In genomic region chr1:12629974-12630760, GRCh38 we compare ENCODE assay signal across 16 cellular contexts. TPM values are rescaled to one million over a fixed set of nuclear protein-coding genes. Genes with fewer than 3 reads are reported as not detected.
DNase-seq lines count a peak whose midpoint lies in the region; ATAC-seq and TF ChIP-seq lines count a peak whose summit lies in the region.
"Had no signal": no experiment of that assay in that cellular context is flagged by ENCODE, and none has a peak within 500 bp of the region (broad histone marks: within the 10 kb centered on the region; RNA-seq: fewer than 3 reads in every experiment).

No MANE protein-coding gene starts in this region.

- WGBS in neuronal stem cell (ENCODE audit: extremely low coverage in 2 of 2, insufficient read length in 2 of 2, insufficient replicate concordance in 1 of 2), 2 donors = no CpG with 5 or more reads among the region's 15 CpGs
- 84 to 94% methylated on average over 3 to 5 of the region's 15 CpGs for WGBS in esophagus squamous epithelium, 2 donors

- H3K18ac ChIP-seq in neuronal stem cell (ENCODE audit: low read length) = peak overlapping the region; percentile 68

- H3K27ac ChIP-seq in BLaER1 (no peak overlapping the region), HUES48 (ENCODE audit: low read depth, low read length) (peak overlapping the region; percentile 85), neuronal stem cell (replicated peaks; ENCODE audit: low read length) (no peak overlapping the region), esophagus squamous epithelium (no peak overlapping the region)
- H3K27ac ChIP-seq: HL-60, Peyer's patch had no signal

- H2BK15ac ChIP-seq in neuronal stem cell (ENCODE audit: low read length) = peak overlapping the region; percentile 64

- H3K9me3 ChIP-seq in BLaER1 (peaks cover 30% of the 10 kb centered on the region), HUES48 (ENCODE audit: control insufficient read depth, insufficient read depth, low read length) (0 out of 2 replicates have a peak, but pooled peaks cover 7% of the 10 kb centered on the region), neuronal stem cell (replicated peaks in 1 of 2; ENCODE audit: control insufficient read depth in 2 of 2, insufficient read depth in 1 of 2, low read depth in 1 of 2, low read length in 2 of 2) (peaks cover 0 to 5% of the 10 kb centered on the region in 2 donors), esophagus squamous epithelium (no peaks in the 10 kb centered on the region)
- H3K9me3 ChIP-seq: Peyer's patch had no signal

- H3K4me3 ChIP-seq in BLaER1 = no peak overlapping the region
- no peak overlapping the region for H3K4me3 ChIP-seq in HUES48 (ENCODE audit: low read depth, low read length)
- H3K4me3 ChIP-seq in neuronal stem cell (ENCODE audit: low read length in 2 of 2) = peak overlapping the region in 1 of 2 donors; percentile 25
- H3K4me3 ChIP-seq in esophagus squamous epithelium = no peak overlapping the region
- H3K4me3 ChIP-seq: Peyer's patch had no signal

- H3K4me3 Mint-ChIP-seq in chondrocyte (ENCODE audit: unreplicated experiment) = no peak overlapping the region
- H3K4me3 Mint-ChIP-seq: CD4-positive, alpha-beta memory T cell had no signal

- peaks cover 2% of the 10 kb centered on the region for H3K79me1 ChIP-seq in neuronal stem cell (ENCODE audit: low read depth, low read length)

- DNase-seq in chondrocyte (ENCODE audit: low spot score) (peak; percentile 81), neuronal stem cell (ENCODE audit: low spot score) (no peak), esophagus squamous epithelium (lab: John Stamatoyannopoulos, UW) (no peak), middle frontal gyrus (ENCODE audit: extremely low spot score, low spot score) (no peak)
- DNase-seq: CD4-positive, alpha-beta memory T cell; DMS79 treated with DMSO at 0.1 percent for 48 hours; Karpas-422; MM.1S; NCI-H1417 treated with DMSO at 0.1 percent for 48 hours; NCI-H2107; NCI-H226; Peyer's patch had no signal

- no peaks in the 10 kb centered on the region for H3K36me3 Mint-ChIP-seq in chondrocyte (ENCODE audit: low read depth)
- H3K36me3 Mint-ChIP-seq: CD4-positive, alpha-beta memory T cell had no signal

- TF ChIP-seq CTCF in chondrocyte (IDR thresholded peaks at IDR 0.05) (no peak), esophagus squamous epithelium (IDR thresholded peaks at IDR 0.05) (no peak)

- no peak overlapping the region for H3K4ac ChIP-seq in neuronal stem cell (ENCODE audit: low read length)

- H4K20me1 ChIP-seq in BLaER1 = no peaks in the 10 kb centered on the region

- no peak overlapping the region for H3K14ac ChIP-seq in neuronal stem cell (ENCODE audit: low read length)

- H2AFZ ChIP-seq in neuronal stem cell (ENCODE audit: low read length) = no peak overlapping the region

- H3K27ac Mint-ChIP-seq in chondrocyte (ENCODE audit: unreplicated experiment) = no peak overlapping the region
- H3K27ac Mint-ChIP-seq: CD4-positive, alpha-beta memory T cell had no signal

- no peak overlapping the region for H3K9ac ChIP-seq in BLaER1
- peak overlapping the region; percentile 20; the same call in 1 of the 2 replicates for H3K9ac ChIP-seq in HUES48 (ENCODE audit: low read depth, low read length)
- H3K9ac ChIP-seq in neuronal stem cell (ENCODE audit: low read depth, low read length, poor library complexity) = no peak overlapping the region

- H3K27me3 Mint-ChIP-seq in chondrocyte (ENCODE audit: low read depth) = peaks cover 13% of the 10 kb centered on the region

- H2BK120ac ChIP-seq in neuronal stem cell (ENCODE audit: low read depth, low read length) = no peak overlapping the region

- ATAC-seq in HG02588 (IDR thresholded peaks at IDR 0.05; ENCODE audit: unreplicated experiment) = no peak

- TF ChIP-seq POLR2A in esophagus squamous epithelium (IDR thresholded peaks at IDR 0.05) = no peak

- no peaks in the 10 kb centered on the region for H3K9me3 Mint-ChIP-seq in chondrocyte (ENCODE audit: low read depth)

- H2AK5ac ChIP-seq in neuronal stem cell (ENCODE audit: low read depth, low read length) = peak overlapping the region; percentile 49

- H4K91ac ChIP-seq in neuronal stem cell (ENCODE audit: low read depth, low read length, poor library complexity) = no peak overlapping the region

- intact Hi-C loops in esophagus squamous epithelium (cut with DNase I) = loop anchor here (10.0 kb wide), 1 partner anchor 315 kb away; no protein-coding TSS in a partner anchor

- no peak overlapping the region for H3K23ac ChIP-seq in neuronal stem cell (ENCODE audit: low read depth, low read length, poor library complexity)

- peak overlapping the region; percentile 17 for H2BK12ac ChIP-seq in neuronal stem cell (ENCODE audit: low read length)

- no peak overlapping the region for H4K8ac ChIP-seq in neuronal stem cell (ENCODE audit: low read depth, low read length)

- peaks cover 7% of the 10 kb centered on the region for H3K4me1 Mint-ChIP-seq in chondrocyte (ENCODE audit: low read depth)

- no peaks in the 10 kb centered on the region for H3K36me3 ChIP-seq in BLaER1
- no peaks in the 10 kb centered on the region for H3K36me3 ChIP-seq in HUES48 (ENCODE audit: control insufficient read depth, insufficient read depth, low read length)
- no peaks in the 10 kb centered on the region for H3K36me3 ChIP-seq in neuronal stem cell (replicated peaks in 1 of 2; ENCODE audit: control insufficient read depth in 2 of 2, insufficient read depth in 2 of 2, low read length in 2 of 2)
- no peaks in the 10 kb centered on the region for H3K36me3 ChIP-seq in esophagus squamous epithelium
- H3K36me3 ChIP-seq: Peyer's patch had no signal

- H2BK5ac ChIP-seq in neuronal stem cell (ENCODE audit: low read length) = peak overlapping the region; percentile 30

- no peaks in the 10 kb centered on the region for H3K27me3 ChIP-seq in BLaER1
- H3K27me3 ChIP-seq in HUES48 (ENCODE audit: control insufficient read depth, insufficient read depth, low read length) = no peaks in the 10 kb centered on the region
- no peaks in the 10 kb centered on the region for H3K27me3 ChIP-seq in neuronal stem cell (ENCODE audit: control insufficient read depth in 3 of 3, insufficient read depth in 3 of 3, low read depth in 1 of 3, low read length in 3 of 3)
- H3K27me3 ChIP-seq in esophagus squamous epithelium = peaks cover 0 to 28% (median 0%) of the 10 kb centered on the region in 4 donors
- H3K27me3 ChIP-seq: Peyer's patch had no signal

- H3K4me2 ChIP-seq in BLaER1 = peak overlapping the region; percentile 53
- H3K4me2 ChIP-seq in neuronal stem cell (ENCODE audit: insufficient read depth, low read length, poor library complexity, severe bottlenecking) = no peak overlapping the region

- H3K4me1 ChIP-seq in BLaER1 (peaks cover 71% of the 10 kb centered on the region), HUES48 (ENCODE audit: control insufficient read depth, insufficient read depth, low read length) (peaks cover 25% of the 10 kb centered on the region), neuronal stem cell (ENCODE audit: control insufficient read depth in 2 of 2, insufficient read depth in 1 of 2, low read depth in 1 of 2, low read length in 2 of 2) (peaks cover 0 to 5% of the 10 kb centered on the region in 2 donors), esophagus squamous epithelium (peaks cover 0 to 10% (median 0%) of the 10 kb centered on the region in 3 donors)
- H3K4me1 ChIP-seq: Peyer's patch had no signal

RNA-seq across cellular contexts. Expression of gene DHRS3, which starts 12.2 kb away (rescaled TPM):
- total RNA-seq in chondrocyte = 28.0 to 31.9 TPM (median 31.8 TPM) in 3 replicates
- 0.75 TPM for polyA plus RNA-seq in neuronal stem cell (2013, experiment 1 of 2)
- 0.76 TPM for polyA plus RNA-seq in neuronal stem cell (2013, experiment 2 of 2)
- 100 to 1,000 TPM in 3 of 4 donors, 10 to 100 TPM in 1; 87.7 to 166 (median 117) TPM for total RNA-seq in esophagus squamous epithelium

RNA-seq across cellular contexts. Expression of gene AADACL4, which starts 13.7 kb away (rescaled TPM):
- not detected in 3 replicates for total RNA-seq in chondrocyte
- not detected for polyA plus RNA-seq in neuronal stem cell (2013, experiment 1 of 2)
- polyA plus RNA-seq in neuronal stem cell (2013, experiment 2 of 2) = not detected
- not detected for total RNA-seq in esophagus squamous epithelium
- total RNA-seq: CD4-positive, alpha-beta memory T cell; Peyer's patch had no signal
- polyA plus RNA-seq: CD4-positive, alpha-beta memory T cell had no signal
